18 cellular contexts compared by ENCODE assay signal in genomic region chr10:25902002-25902401, GRCh38. TPM values are rescaled to one million over a fixed set of nuclear protein-coding genes. Genes with fewer than 3 reads are reported as not detected.
DNase-seq lines count a peak whose midpoint lies in the region; ATAC-seq and FAIRE-seq lines count a peak whose summit lies in the region.
"Had no signal": no experiment of that assay in that cellular context is flagged by ENCODE, and none has a peak within 500 bp of the region (broad histone marks: within the 10 kb centered on the region; RNA-seq: fewer than 3 reads in every experiment).

No MANE protein-coding gene starts in this region.

- peak; percentile 36 for DNase-seq in NCI-H2171 treated with DMSO at 0.1 percent for 48 hours (lab: John Stamatoyannopoulos, UW)
- DNase-seq in NCI-H2171 (lab: John Stamatoyannopoulos, UW) = no peak
- DNase-seq in superior temporal gyrus (ENCODE audit: extremely low spot score) = peak; percentile 33
- no peak for DNase-seq in NCI-H510A (lab: John Stamatoyannopoulos, UW)
- DNase-seq in urothelium cell line (ENCODE audit: low spot score) = no peak
- no peak for DNase-seq in T-helper 17 cell
- DNase-seq: activated naive CD4-positive, alpha-beta T cell; CD8-positive, alpha-beta memory T cell; effector memory CD4-positive, alpha-beta T cell; foreskin fibroblast; H9; midbrain; NCI-H1694 treated with DMSO at 0.1 percent for 48 hours; NCI-H748 treated with DMSO at 0.1 percent for 48 hours had no signal

- H3K27ac Mint-ChIP-seq in T-helper 17 cell = no peak overlapping the region
- H3K27ac Mint-ChIP-seq: CD8-positive, alpha-beta memory T cell had no signal

- peak; percentile 60 for ATAC-seq in GM21737 (IDR thresholded peaks at IDR 0.05; ENCODE audit: unreplicated experiment)
- ATAC-seq in HG03354 (IDR thresholded peaks at IDR 0.05; ENCODE audit: poor library complexity, severe bottlenecking, unreplicated experiment) = peak; percentile 38
- ATAC-seq in T-helper 17 cell = no peak

- peaks cover 32% of the 10 kb centered on the region for H3K27me3 Mint-ChIP-seq in T-helper 17 cell
- H3K27me3 Mint-ChIP-seq: CD8-positive, alpha-beta memory T cell had no signal

- no peaks in the 10 kb centered on the region for H3K9me3 ChIP-seq in T-helper 17 cell (ENCODE audit: control insufficient read depth, low read length, poor library complexity, severe bottlenecking)
- H3K9me3 ChIP-seq: SJSA1 had no signal

- no peaks in the 10 kb centered on the region for H3K4me1 Mint-ChIP-seq in T-helper 17 cell
- H3K4me1 Mint-ChIP-seq: CD8-positive, alpha-beta memory T cell had no signal

- FAIRE-seq in urothelium cell line (lab: Jason Lieb, UNC) = no peak
- FAIRE-seq: G401.6 had no signal

- no peaks in the 10 kb centered on the region for H3K36me3 Mint-ChIP-seq in T-helper 17 cell (ENCODE audit: low read depth)
- H3K36me3 Mint-ChIP-seq: CD8-positive, alpha-beta memory T cell had no signal

- H3K4me3 Mint-ChIP-seq in T-helper 17 cell = no peak overlapping the region
- H3K4me3 Mint-ChIP-seq: CD8-positive, alpha-beta memory T cell; H9 had no signal

RNA-seq across cellular contexts. Expression of gene MYO3A, which starts 32.0 kb away (rescaled TPM):
- total RNA-seq in T-helper 17 cell = not detected
- total RNA-seq: CD8-positive, alpha-beta memory T cell; SJSA1 had no signal

Comparison
In these comparisons a context has a peak if more than half of its experiments do, and no peak if none do; other contexts are left out.
1. DNase-seq: peak in NCI-H2171 treated with DMSO at 0.1 percent for 48 hours (single experiment) and superior temporal gyrus (single experiment); none in NCI-H2171 (single experiment), NCI-H510A (single experiment), urothelium cell line (single experiment) and T-helper 17 cell (0 of 3).